In the genomic region with DNA sequence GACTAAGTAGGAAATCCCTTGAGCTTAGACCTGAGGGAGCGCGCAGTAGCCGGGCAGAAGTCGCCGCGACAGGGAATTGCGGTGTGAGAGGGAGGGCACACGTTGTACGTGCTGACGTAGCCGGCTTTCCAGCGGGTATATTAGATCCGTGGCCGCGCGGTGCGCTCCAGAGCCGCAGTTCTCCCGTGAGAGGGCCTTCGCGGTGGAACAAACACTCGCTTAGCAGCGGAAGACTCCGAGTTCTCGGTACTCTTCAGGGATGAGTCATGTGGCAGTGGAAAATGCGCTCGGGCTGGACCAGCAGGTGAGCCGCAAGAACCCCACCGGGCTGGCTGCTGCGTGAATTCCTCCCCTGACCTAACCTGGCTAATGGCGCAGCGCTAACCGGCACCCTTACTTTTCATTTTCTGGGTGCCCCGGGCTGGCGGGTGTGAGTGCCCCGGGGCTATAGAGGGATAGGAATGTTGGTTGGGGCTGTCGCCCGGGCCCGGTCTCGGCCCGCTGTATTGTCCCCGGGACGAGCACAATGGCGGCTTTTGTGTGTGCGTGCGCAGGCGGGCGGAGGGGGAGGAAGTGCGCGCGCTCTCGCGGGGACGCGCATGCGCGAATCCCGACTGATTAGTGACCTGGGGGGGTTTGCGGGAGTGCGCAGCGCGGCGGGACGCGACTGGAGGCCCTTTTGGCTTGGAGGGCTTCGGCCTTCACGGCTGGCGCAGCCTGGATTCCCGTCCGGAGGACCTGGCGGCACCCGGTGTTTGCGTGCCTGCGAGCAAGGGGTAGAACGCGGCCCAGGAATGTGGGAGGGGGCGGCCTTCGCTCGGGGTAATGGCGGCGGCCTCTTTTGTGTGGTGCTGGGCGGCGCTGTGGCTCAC, we compare ENCODE assay signal across 8 cellular contexts. TPM values are rescaled to one million over a fixed set of nuclear protein-coding genes. Genes with fewer than 3 reads are reported as not detected.
A peak's percentile ranks its signal among the peaks of the same experiment; 100 is the strongest.
DNase-seq lines count a peak whose midpoint lies in the region; ATAC-seq and TF ChIP-seq lines count a peak whose summit lies in the region.

A gene (plus strand): TSS at position 169 of the 872 bp plus-strand sequence. CDS start 91 bp downstream, at position 260.

- H3K36me3 Mint-ChIP-seq in CD8-positive, alpha-beta T cell: peaks cover 46% of the 10 kb centered on the region

- peak; percentile 58 to 96 (median 80) for DNase-seq in CD8-positive, alpha-beta T cell
- DNase-seq in HL-60 (ENCODE audit: low read depth in 1 of 2, low spot score in 1 of 2): peak; percentile 78 to 84
- DNase-seq in NT2/D1 (ENCODE audit: low read depth, low spot score): peak; percentile 60
- peak; percentile 74 for DNase-seq in activated T-cell treated with anti-CD3 and anti-CD28 coated beads for 1 hour (ENCODE audit: low read depth)
- DNase-seq in epidermal melanocyte (ENCODE audit: insufficient read length, low spot score): peak; percentile 41
- DNase-seq in mucosa of descending colon: peak; percentile 85 to 95 (median 89)
- peak; percentile 80 for DNase-seq in stimulated activated CD8-positive, alpha-beta memory T cell treated with anti-CD3 and anti-CD28 coated beads, Interleukin-4, amount 100 ng/mL, for 24 hours (ENCODE audit: low read depth)

- ATAC-seq in CD8-positive, alpha-beta T cell: peak; percentile 55
- ATAC-seq in GM19452 (IDR thresholded peaks at IDR 0.05; ENCODE audit: unreplicated experiment): peak; percentile 34
- peak; percentile 85 for ATAC-seq in mucosa of descending colon

- no peaks in the 10 kb centered on the region for H3K9me3 ChIP-seq in CD8-positive, alpha-beta T cell (ENCODE audit: low read length)
- H3K9me3 ChIP-seq in NT2/D1 (ENCODE audit: insufficient read depth, low read length) (no peaks in the 10 kb centered on the region), mucosa of descending colon (no peaks in the 10 kb centered on the region)

- POLR2A ChIA-PET in CD8-positive, alpha-beta T cell (lab: Charles Lee): interaction anchor here (0.6 to 1.3 kb wide), 5 partner anchors 9 to 966 kb away, joined by 3 to 5 read pairs (median 4); a partner anchor contains a TSS

- peaks cover 37% of the 10 kb centered on the region for H3K4me1 Mint-ChIP-seq in CD8-positive, alpha-beta T cell (ENCODE audit: low read depth)

- intact Hi-C loops in CD8-positive, alpha-beta T cell (cut with DNase I, micrococcal nuclease): loop anchor here (2.0 to 10.0 kb wide), 8 partner anchors 67 to 1157 kb away; a partner anchor contains a TSS
- intact Hi-C loops in mucosa of descending colon (cut with DNase I, micrococcal nuclease): loop anchor here in 1 of 2 donors (10.0 kb wide), 1 partner anchor 111 kb away; a partner anchor contains a TSS

- H3K27me3 ChIP-seq in CD8-positive, alpha-beta T cell (ENCODE audit: insufficient read depth, low read length): no peaks in the 10 kb centered on the region
- H3K27me3 ChIP-seq in HL-60 (ENCODE audit: insufficient read depth, poor library complexity, severe bottlenecking) (no peaks in the 10 kb centered on the region), NT2/D1 (ENCODE audit: insufficient read depth, insufficient read length) (peaks cover 11% of the 10 kb centered on the region)

- peak within 1 kb of the TSS; percentile 93 for H3K4me3 ChIP-seq in CD8-positive, alpha-beta T cell (ENCODE audit: low read depth, low read length)
- H3K4me3 ChIP-seq in HL-60 (replicated peaks; ENCODE audit: insufficient read depth, low read length) (peak within 1 kb of the TSS; percentile 69), NT2/D1 (ENCODE audit: insufficient read length, low read depth) (peak within 1 kb of the TSS; percentile 96), mucosa of descending colon (peak within 1 kb of the TSS; percentile 91)

- H3K9me3 Mint-ChIP-seq in CD8-positive, alpha-beta T cell: no peaks in the 10 kb centered on the region

- peak within 1 kb of the TSS; percentile 98 for H3K9ac ChIP-seq in NT2/D1 (ENCODE audit: insufficient read length, low read depth)

- peaks cover 5% of the 10 kb centered on the region for H3K36me3 ChIP-seq in CD8-positive, alpha-beta T cell (ENCODE audit: insufficient read depth, low read length)
- peaks cover 44% of the 10 kb centered on the region for H3K36me3 ChIP-seq in NT2/D1 (ENCODE audit: insufficient read depth, insufficient read length, low read length)
- H3K36me3 ChIP-seq in mucosa of descending colon (ENCODE audit: low read depth): no peaks in the 10 kb centered on the region

- peak within 1 kb of the TSS; percentile 99 for H3K27ac ChIP-seq in CD8-positive, alpha-beta T cell (ENCODE audit: low read depth, low read length)
- H3K27ac ChIP-seq in HL-60 (replicated peaks): peak within 1 kb of the TSS; percentile 100

- peak within 1 kb of the TSS; percentile 99 for H3K27ac Mint-ChIP-seq in CD8-positive, alpha-beta T cell

- CTCF ChIA-PET in CD8-positive, alpha-beta T cell (lab: Charles Lee): no interaction called here

- peak within 1 kb of the TSS; percentile 95 for H3K4me3 Mint-ChIP-seq in CD8-positive, alpha-beta T cell

- H3K27me3 Mint-ChIP-seq in CD8-positive, alpha-beta T cell (ENCODE audit: low read depth): no peaks in the 10 kb centered on the region

- H3K4me1 ChIP-seq in CD8-positive, alpha-beta T cell (ENCODE audit: insufficient read depth, low read length): peaks cover 14% of the 10 kb centered on the region
- H3K4me1 ChIP-seq in NT2/D1 (ENCODE audit: insufficient read depth, insufficient read length) (no peaks in the 10 kb centered on the region), mucosa of descending colon (ENCODE audit: low read depth) (peaks cover 2% of the 10 kb centered on the region)

- peak; percentile 23 for TF ChIP-seq CTCF in CD8-positive, alpha-beta T cell (IDR thresholded peaks at IDR 0.05)
- TF ChIP-seq CTCF in HL-60 (IDR thresholded peaks at IDR 0.05; ENCODE audit: insufficient read depth, low read length) (no peak), mucosa of descending colon (IDR thresholded peaks at IDR 0.05) (no peak)

RNA-seq across cellular contexts. Expression of the gene that starts here (rescaled TPM):
- total RNA-seq in CD8-positive, alpha-beta T cell: 100 to 1,000 TPM; 643 to 648 TPM
- 100 to 1,000 TPM; 208 to 256 (median 250) TPM for total RNA-seq in mucosa of descending colon

Comparison
In these comparisons a context has a peak if more than half of its experiments do, and no peak if none do; other contexts are left out.
1. Peak in every context shown above with its lines: DNase-seq, ATAC-seq, H3K4me3 ChIP-seq and H3K27ac ChIP-seq.
2. ATAC-seq: peak in every context shown above with its lines; median percentile 85 in mucosa of descending colon; 55 in CD8-positive, alpha-beta T cell; 34 in GM19452.